Comparison of ENCODE assay signal across 27 cellular contexts in the genomic region with DNA sequence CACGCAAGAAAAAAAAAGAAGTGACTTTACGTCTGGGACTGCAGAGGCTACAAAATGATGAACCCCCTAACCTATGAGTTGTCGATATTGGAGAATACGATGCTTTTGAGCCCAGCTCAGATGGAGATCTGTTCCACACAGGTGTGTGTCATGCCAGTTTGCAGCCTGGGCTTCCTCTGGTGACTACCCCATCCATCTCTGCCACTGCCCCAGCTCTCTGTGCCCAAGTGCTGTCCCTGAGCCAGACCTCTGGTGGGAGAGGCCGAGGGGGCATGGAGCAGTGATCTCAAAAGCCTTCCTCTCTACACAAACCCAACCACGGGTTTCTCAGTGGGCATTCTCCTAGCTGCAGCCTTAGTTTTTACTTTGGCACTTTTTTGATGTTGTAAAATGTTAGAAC.
DNase-seq lines count a peak whose midpoint lies in the region; ATAC-seq and TF ChIP-seq lines count a peak whose summit lies in the region.
"Had no signal": no experiment of that assay in that cellular context is flagged by ENCODE, and none has a peak within 500 bp of the region (broad histone marks: within the 10 kb centered on the region; RNA-seq: fewer than 3 reads in every experiment).

No MANE protein-coding gene starts in this region.

- peak overlapping the region; percentile 11 for H3K27ac ChIP-seq in AG04450 (ENCODE audit: low read depth, low read length)
- H3K27ac ChIP-seq in GM23248 = peak overlapping the region; percentile 100
- peak overlapping the region; percentile 100 for H3K27ac ChIP-seq in brain microvascular endothelial cell
- H3K27ac ChIP-seq in naive thymus-derived CD4-positive, alpha-beta T cell (ENCODE audit: low read depth, low read length) = no peak overlapping the region
- no peak overlapping the region for H3K27ac ChIP-seq in ovary
- H3K27ac ChIP-seq: body of pancreas, upper lobe of left lung had no signal

- H3K27me3 Mint-ChIP-seq in naive thymus-derived CD4-positive, alpha-beta T cell = no peaks in the 10 kb centered on the region
- H3K27me3 Mint-ChIP-seq: activated naive CD8-positive, alpha-beta T cell treated with anti-CD3 and anti-CD28 coated beads, Interleukin-2, amount 50 U/mL, for 24 hours; naive B cell had no signal

- peak overlapping the region; percentile 70 for H3K4me2 ChIP-seq in GM23248 (ENCODE audit: unreplicated experiment)
- H3K4me2 ChIP-seq: GM23338, SK-N-SH had no signal

- peaks cover 55 to 99% (median 90%) of the 10 kb centered on the region in 7 donors for H3K4me1 Mint-ChIP-seq in naive thymus-derived CD4-positive, alpha-beta T cell

- peaks cover 99% of the 10 kb centered on the region for H3F3A ChIP-seq in GM23248 (ENCODE audit: insufficient read depth)

- H3K9ac ChIP-seq in GM23248 = 0 out of 2 replicates have a peak overlapping the region, but pooled peaks have one; percentile 93

- H3K4me3 ChIP-seq in AG04450 (ENCODE audit: low read depth, low read length) = no peak overlapping the region
- H3K4me3 ChIP-seq in GM23248 = no peak overlapping the region
- H3K4me3 ChIP-seq in brain microvascular endothelial cell (ENCODE audit: low read depth, low read length) = no peak overlapping the region
- H3K4me3 ChIP-seq in naive thymus-derived CD4-positive, alpha-beta T cell (ENCODE audit: low read length) = no peak overlapping the region
- no peak overlapping the region for H3K4me3 ChIP-seq in ovary
- H3K4me3 ChIP-seq: body of pancreas, GM23338, heart right ventricle, MG63, upper lobe of left lung had no signal

- peaks cover 34% of the 10 kb centered on the region for H3K36me3 ChIP-seq in GM23248 (ENCODE audit: low read depth)
- H3K36me3 ChIP-seq in brain microvascular endothelial cell (replicated peaks) = peaks cover 16% of the 10 kb centered on the region
- peaks cover 0 to 35% (median 10%) of the 10 kb centered on the region in 3 experiments for H3K36me3 ChIP-seq in naive thymus-derived CD4-positive, alpha-beta T cell (ENCODE audit: control insufficient read depth in 2 of 3, insufficient read depth in 3 of 3, low read length in 3 of 3)
- H3K36me3 ChIP-seq in ovary = no peaks in the 10 kb centered on the region

- in situ Hi-C loops in GM23248 (cut with MboI) = no loop called here
- in situ Hi-C loops in brain microvascular endothelial cell (cut with HindIII; ENCODE audit: low pct_ligation_motif_present, low sequenced_read_pairs) = no loop called here

- no peak overlapping the region for H2AFZ ChIP-seq in GM23248
- H2AFZ ChIP-seq: GM23338 had no signal

- H3K4me3 Mint-ChIP-seq in naive thymus-derived CD4-positive, alpha-beta T cell = peak overlapping the region in 2 of 10 donors; percentile 9 to 52
- H3K4me3 Mint-ChIP-seq: activated naive CD8-positive, alpha-beta T cell treated with anti-CD3 and anti-CD28 coated beads, Interleukin-2, amount 50 U/mL, for 24 hours; GM23338; mesothelial cell of epicardium had no signal

- no peak for TF ChIP-seq EP300 in ovary (IDR thresholded peaks at IDR 0.05)

- 77 to 78% methylated on average over 6 of the region's 6 CpGs for WGBS in GM23248 (ENCODE audit: low coverage in 1 of 2, low lambda C conversion rate in 2 of 2, missing lambda C conversion rate in 2 of 2), 2 experiments
- WGBS in ovary, 3 donors = 95 to 96% (median 95%) methylated on average over 6 of the region's 6 CpGs

- H4K20me1 ChIP-seq in GM23248 (ENCODE audit: insufficient read depth) = no peaks in the 10 kb centered on the region

- TF ChIP-seq CTCF in AG04450 (IDR thresholded peaks at IDR 0.05; ENCODE audit: low read depth, low read length) (no peak), brain microvascular endothelial cell (IDR thresholded peaks at IDR 0.05; ENCODE audit: low read depth, low read length, missing control alignments) (no peak), ovary (IDR thresholded peaks at IDR 0.05) (no peak)

- peaks cover 2% of the 10 kb centered on the region; the same call in 1 of the 2 replicates for H3K9me3 ChIP-seq in AG04450 (ENCODE audit: control insufficient read depth, insufficient read depth, low read length)
- H3K9me3 ChIP-seq in GM23248 (ENCODE audit: low read depth) = peaks cover 2% of the 10 kb centered on the region
- H3K9me3 ChIP-seq in naive thymus-derived CD4-positive, alpha-beta T cell (ENCODE audit: control insufficient read depth in 2 of 3, low read length in 3 of 3) = no peaks in the 10 kb centered on the region
- no peaks in the 10 kb centered on the region for H3K9me3 ChIP-seq in ovary
- H3K9me3 ChIP-seq: body of pancreas, upper lobe of left lung had no signal

- no peak for ATAC-seq in naive thymus-derived CD4-positive, alpha-beta T cell
- ATAC-seq in left colon = no peak
- ATAC-seq: activated naive CD8-positive, alpha-beta T cell treated with anti-CD3 and anti-CD28 coated beads, Interleukin-2, amount 50 U/mL, for 24 hours; body of pancreas; GM23338; heart right ventricle; left lobe of liver had no signal

- intact Hi-C loops in naive thymus-derived CD4-positive, alpha-beta T cell (cut with micrococcal nuclease) = loop anchor here in 1 of 2 donors (2.0 to 10.0 kb wide), 4 partner anchors 37 to 412 kb away; no protein-coding TSS in a partner anchor
- intact Hi-C loops in ovary (cut with DNase I) (no loop called here), left colon (cut with DNase I, micrococcal nuclease) (no loop called here)

- no peak for TF ChIP-seq POLR2A in ovary (IDR thresholded peaks at IDR 0.05)

- peaks cover 14 to 74% (median 45%) of the 10 kb centered on the region in 5 donors for H3K36me3 Mint-ChIP-seq in naive thymus-derived CD4-positive, alpha-beta T cell

- POLR2A ChIA-PET in AG04450 (lab: Yijun Ruan, JAX) = no interaction called here
- POLR2A ChIA-PET in naive thymus-derived CD4-positive, alpha-beta T cell (lab: Charles Lee) = no interaction called here

- no peak for DNase-seq in AG04450 (ENCODE audit: low read depth, low spot score)
- no peak for DNase-seq in GM23248
- no peak for DNase-seq in brain microvascular endothelial cell
- no peak for DNase-seq in naive thymus-derived CD4-positive, alpha-beta T cell
- DNase-seq in ovary = no peak
- DNase-seq in superior temporal gyrus (ENCODE audit: extremely low spot score) = no peak
- no peak for DNase-seq in left colon
- DNase-seq in putamen (ENCODE audit: low spot score) = no peak
- DNase-seq: activated CD4-positive, alpha-beta T cell treated with anti-CD3 and anti-CD28 coated beads for 1 hour; activated gamma-delta T cell; activated naive CD8-positive, alpha-beta T cell treated with anti-CD3 and anti-CD28 coated beads, Interleukin-2, amount 50 U/mL, for 24 hours; activated T-cell treated with anti-CD3 and anti-CD28 coated beads, Interleukin-2, amount 50 U/mL, for 1 hour; body of pancreas; C1 segment of cervical spinal cord; foreskin fibroblast; heart right ventricle; KBM-7; MG63; naive B cell; NCI-H82; SK-N-SH; stimulated activated CD4-positive, alpha-beta T cell treated with anti-CD3 and anti-CD28 coated beads, Interleukin-2, amount 100 ng/mL, for 24 hours; T-helper 2 cell; upper lobe of left lung had no signal

- peaks cover 53% of the 10 kb centered on the region for H3K79me2 ChIP-seq in GM23248 (ENCODE audit: insufficient read depth)

- H3K27me3 ChIP-seq in AG04450 (ENCODE audit: control insufficient read depth, insufficient read depth, low read length) (no peaks in the 10 kb centered on the region), GM23248 (replicated peaks; ENCODE audit: insufficient read depth) (no peaks in the 10 kb centered on the region), brain microvascular endothelial cell (replicated peaks) (no peaks in the 10 kb centered on the region), ovary (no peaks in the 10 kb centered on the region)
- no peaks in the 10 kb centered on the region for H3K27me3 ChIP-seq in naive thymus-derived CD4-positive, alpha-beta T cell (ENCODE audit: control insufficient read depth in 2 of 2, insufficient read depth in 2 of 2, low read length in 2 of 2)
- H3K27me3 ChIP-seq: body of pancreas, MG63, upper lobe of left lung had no signal

- H3K9me3 Mint-ChIP-seq in naive thymus-derived CD4-positive, alpha-beta T cell = peaks cover 0 to 7% (median 0%) of the 10 kb centered on the region in 11 donors
- H3K9me3 Mint-ChIP-seq: naive B cell had no signal

- H3K27ac Mint-ChIP-seq in naive thymus-derived CD4-positive, alpha-beta T cell = peak overlapping the region in 8 of 9 donors; percentile 38 to 88 (median 76)
- H3K27ac Mint-ChIP-seq: GM23338, mesothelial cell of epicardium, naive B cell had no signal

- H3K9me2 ChIP-seq in GM23248 (ENCODE audit: insufficient read depth) = no peaks in the 10 kb centered on the region
- H3K9me2 ChIP-seq: SK-N-SH had no signal

- H3K4me1 ChIP-seq in GM23248 (ENCODE audit: insufficient read depth) = peaks cover 72% of the 10 kb centered on the region
- H3K4me1 ChIP-seq in naive thymus-derived CD4-positive, alpha-beta T cell (ENCODE audit: control insufficient read depth in 2 of 2, insufficient read depth in 2 of 2, low read length in 2 of 2) = peaks cover 32 to 49% of the 10 kb centered on the region in 2 donors
- H3K4me1 ChIP-seq in ovary (ENCODE audit: insufficient read depth) = peaks cover 8% of the 10 kb centered on the region
- H3K4me1 ChIP-seq: body of pancreas had no signal

- CTCF ChIA-PET in AG04450 (lab: Charles Lee) = interaction anchor here (0.6 kb wide), 1 partner anchor 1038 kb away, joined by 3 read pairs; no protein-coding TSS in a partner anchor
- CTCF ChIA-PET in naive thymus-derived CD4-positive, alpha-beta T cell (lab: Charles Lee) = no interaction called here

Comparison
In these comparisons a context has a peak if more than half of its experiments do, and no peak if none do; other contexts are left out.
1. H3K27ac ChIP-seq: peak in AG04450 (single experiment), GM23248 (single experiment) and brain microvascular endothelial cell (single experiment); none in naive thymus-derived CD4-positive, alpha-beta T cell (single experiment) and ovary (0 of 2).